ENCODE assay signal across 1 cellular context in the genomic region with DNA sequence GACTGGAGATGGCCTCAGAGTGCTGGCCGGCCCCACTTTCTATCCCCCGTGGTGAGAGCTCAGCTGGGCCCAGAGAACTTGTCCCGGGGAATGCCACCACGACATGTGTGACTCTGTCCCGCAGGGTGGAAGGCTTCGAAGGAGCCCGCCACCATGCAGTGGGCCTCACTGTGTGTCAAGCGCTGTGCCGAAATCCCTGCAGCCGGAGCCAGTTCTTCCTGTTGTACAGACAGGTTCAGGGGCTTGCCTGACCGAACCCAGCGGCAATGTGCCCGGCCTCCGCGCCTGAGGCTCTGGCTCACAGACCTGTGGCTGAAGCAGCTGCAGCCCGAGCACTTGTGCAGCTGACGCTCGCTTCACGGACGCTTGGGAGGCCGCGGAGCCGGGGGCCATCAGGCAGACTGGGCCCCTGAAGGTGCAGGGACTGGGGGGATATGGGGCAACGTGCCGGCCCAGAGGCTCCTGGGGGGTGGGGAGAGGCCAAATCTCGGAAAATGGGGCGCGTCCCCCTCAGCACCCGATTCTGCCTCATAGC.
TF ChIP-seq lines count a peak whose summit lies in the region.

No MANE protein-coding gene starts in this region.

TF ChIP-seq in K562, 482 proteins besides CTCF, POLR2A, EP300 and RAD21 (continued from another document):
- TF ChIP-seq, protein P1, sequence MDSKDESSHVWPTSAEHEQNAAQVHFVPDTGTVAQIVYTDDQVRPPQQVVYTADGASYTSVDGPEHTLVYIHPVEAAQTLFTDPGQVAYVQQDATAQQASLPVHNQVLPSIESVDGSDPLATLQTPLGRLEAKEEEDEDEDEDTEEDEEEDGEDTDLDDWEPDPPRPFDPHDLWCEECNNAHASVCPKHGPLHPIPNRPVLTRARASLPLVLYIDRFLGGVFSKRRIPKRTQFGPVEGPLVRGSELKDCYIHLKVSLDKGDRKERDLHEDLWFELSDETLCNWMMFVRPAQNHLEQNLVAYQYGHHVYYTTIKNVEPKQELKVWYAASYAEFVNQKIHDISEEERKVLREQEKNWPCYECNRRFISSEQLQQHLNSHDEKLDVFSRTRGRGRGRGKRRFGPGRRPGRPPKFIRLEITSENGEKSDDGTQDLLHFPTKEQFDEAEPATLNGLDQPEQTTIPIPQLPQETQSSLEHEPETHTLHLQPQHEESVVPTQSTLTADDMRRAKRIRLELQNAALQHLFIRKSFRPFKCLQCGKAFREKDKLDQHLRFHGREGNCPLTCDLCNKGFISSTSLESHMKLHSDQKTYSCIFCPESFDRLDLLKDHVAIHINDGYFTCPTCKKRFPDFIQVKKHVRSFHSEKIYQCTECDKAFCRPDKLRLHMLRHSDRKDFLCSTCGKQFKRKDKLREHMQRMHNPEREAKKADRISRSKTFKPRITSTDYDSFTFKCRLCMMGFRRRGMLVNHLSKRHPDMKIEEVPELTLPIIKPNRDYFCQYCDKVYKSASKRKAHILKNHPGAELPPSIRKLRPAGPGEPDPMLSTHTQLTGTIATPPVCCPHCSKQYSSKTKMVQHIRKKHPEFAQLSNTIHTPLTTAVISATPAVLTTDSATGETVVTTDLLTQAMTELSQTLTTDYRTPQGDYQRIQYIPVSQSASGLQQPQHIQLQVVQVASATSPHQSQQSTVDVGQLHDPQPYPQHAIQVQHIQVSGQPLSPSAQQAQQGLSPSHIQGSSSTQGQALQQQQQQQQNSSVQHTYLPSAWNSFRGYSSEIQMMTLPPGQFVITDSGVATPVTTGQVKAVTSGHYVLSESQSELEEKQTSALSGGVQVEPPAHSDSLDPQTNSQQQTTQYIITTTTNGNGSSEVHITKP (IDR thresholded peaks at IDR 0.05; ENCODE audit: partially characterized antibody) = no peak
- TF ChIP-seq ATF3 (IDR thresholded peaks at IDR 0.05) = no peak
- peak; percentile 74 for TF ChIP-seq ATF3 (CRISPR knock-in tag; conservative IDR thresholded peaks at IDR 0.05)
- 0 out of 2 replicates have a peak, but pooled peaks have one; percentile 9 for TF ChIP-seq SMC3 (conservative IDR thresholded peaks at IDR 0.05; ENCODE audit: insufficient read depth, low read depth, low read length)
- TF ChIP-seq E2F6 (IDR thresholded peaks at IDR 0.05; ENCODE audit: borderline replicate concordance in 1 of 2, extremely low read depth in 1 of 2, insufficient read depth in 1 of 2, insufficient read length in 1 of 2, low read depth in 1 of 2, low read length in 1 of 2, poor library complexity in 1 of 2, severe bottlenecking in 1 of 2) = peak in 1 of 2 experiments; percentile 60
- peak; percentile 38; the same call in 1 of the 2 replicates for TF ChIP-seq ZC3H11A (IDR thresholded peaks at IDR 0.05; ENCODE audit: low read depth, low read length)
- TF ChIP-seq MLX (CRISPR knock-in tag; conservative IDR thresholded peaks at IDR 0.05) = 0 out of 4 replicates have a peak, but pooled peaks of 1 of the 2 experiments have one; percentile 92
- TF ChIP-seq, protein P2, sequence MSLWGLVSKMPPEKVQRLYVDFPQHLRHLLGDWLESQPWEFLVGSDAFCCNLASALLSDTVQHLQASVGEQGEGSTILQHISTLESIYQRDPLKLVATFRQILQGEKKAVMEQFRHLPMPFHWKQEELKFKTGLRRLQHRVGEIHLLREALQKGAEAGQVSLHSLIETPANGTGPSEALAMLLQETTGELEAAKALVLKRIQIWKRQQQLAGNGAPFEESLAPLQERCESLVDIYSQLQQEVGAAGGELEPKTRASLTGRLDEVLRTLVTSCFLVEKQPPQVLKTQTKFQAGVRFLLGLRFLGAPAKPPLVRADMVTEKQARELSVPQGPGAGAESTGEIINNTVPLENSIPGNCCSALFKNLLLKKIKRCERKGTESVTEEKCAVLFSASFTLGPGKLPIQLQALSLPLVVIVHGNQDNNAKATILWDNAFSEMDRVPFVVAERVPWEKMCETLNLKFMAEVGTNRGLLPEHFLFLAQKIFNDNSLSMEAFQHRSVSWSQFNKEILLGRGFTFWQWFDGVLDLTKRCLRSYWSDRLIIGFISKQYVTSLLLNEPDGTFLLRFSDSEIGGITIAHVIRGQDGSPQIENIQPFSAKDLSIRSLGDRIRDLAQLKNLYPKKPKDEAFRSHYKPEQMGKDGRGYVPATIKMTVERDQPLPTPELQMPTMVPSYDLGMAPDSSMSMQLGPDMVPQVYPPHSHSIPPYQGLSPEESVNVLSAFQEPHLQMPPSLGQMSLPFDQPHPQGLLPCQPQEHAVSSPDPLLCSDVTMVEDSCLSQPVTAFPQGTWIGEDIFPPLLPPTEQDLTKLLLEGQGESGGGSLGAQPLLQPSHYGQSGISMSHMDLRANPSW (CRISPR knock-in tag; IDR thresholded peaks at IDR 0.05) = peak; percentile 93
